ENCODE assay signal across 14 cellular contexts in the genomic region with DNA sequence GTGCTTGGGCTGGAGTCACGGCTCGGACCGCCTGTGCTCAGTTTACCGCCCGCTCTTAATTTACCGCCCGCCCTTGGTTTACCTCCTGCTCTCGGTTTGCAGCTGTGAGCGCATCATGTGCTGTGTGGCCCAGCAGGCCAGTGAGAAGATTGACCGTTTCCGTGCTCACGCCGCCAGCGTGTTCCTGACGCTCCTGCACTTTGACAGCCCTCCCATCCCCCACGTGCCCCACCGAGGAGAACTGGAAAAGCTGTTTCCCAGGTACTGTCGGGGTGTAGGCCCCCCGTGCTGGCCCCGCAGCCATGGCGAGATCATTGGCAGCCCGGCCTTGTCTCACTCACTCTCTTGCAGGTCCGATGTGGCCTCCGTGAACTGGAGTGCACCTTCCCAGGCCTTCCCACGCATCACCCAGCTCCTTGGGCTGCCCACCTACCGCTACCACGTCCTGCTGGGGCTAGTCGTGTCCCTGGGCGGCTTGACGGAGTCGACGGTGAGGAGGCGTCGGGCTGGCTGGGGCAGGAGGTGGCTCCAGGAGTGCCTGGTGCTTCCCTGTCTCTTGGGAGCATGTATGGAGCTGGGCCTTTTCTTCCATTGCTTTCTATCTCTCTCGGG.
"Had no signal": no experiment of that assay in that cellular context is flagged by ENCODE, and none has a peak within 500 bp of the region (broad histone marks: within the 10 kb centered on the region; RNA-seq: fewer than 3 reads in every experiment).

No MANE protein-coding gene starts in this region.

- H3K27me3 Mint-ChIP-seq: stimulated activated naive CD8-positive, alpha-beta T cell treated with anti-CD3 and anti-CD28 coated beads, Interleukin-15, amount 100 ng/mL, for 72 hours had no signal

- ATAC-seq: body of pancreas had no signal

- H3K9me3 Mint-ChIP-seq: stimulated activated naive CD8-positive, alpha-beta T cell treated with anti-CD3 and anti-CD28 coated beads, Interleukin-15, amount 100 ng/mL, for 72 hours had no signal

- DNase-seq: activated CD4-positive, alpha-beta T cell treated with anti-CD3 and anti-CD28 coated beads, Interleukin-2, amount 50 U/mL, for 1 hour; activated gamma-delta T cell; activated T-cell treated with anti-CD3 and anti-CD28 coated beads, Interleukin-2, amount 50 U/mL, for 1 hour; dermis blood vessel endothelial cell; hypothalamus; mesenchymal stem cell; stimulated activated CD4-positive, alpha-beta T cell treated with anti-CD3 and anti-CD28 coated beads, Interleukin-15, amount 100 ng/mL, for 24 hours; stimulated activated CD4-positive, alpha-beta T cell treated with anti-CD3 and anti-CD28 coated beads, Interleukin-4, amount 100 ng/mL, for 24 hours; stimulated activated naive CD8-positive, alpha-beta T cell treated with anti-CD3 and anti-CD28 coated beads, Interleukin-15, amount 100 ng/mL, for 72 hours; testis had no signal

- H3K4me3 ChIP-seq: adrenal gland, body of pancreas, prostate gland, testis had no signal

- H3K4me3 Mint-ChIP-seq: stimulated activated naive CD8-positive, alpha-beta T cell treated with anti-CD3 and anti-CD28 coated beads, Interleukin-15, amount 100 ng/mL, for 72 hours had no signal

- H3K27ac ChIP-seq: adrenal gland, body of pancreas, neutrophil, prostate gland, testis had no signal

- H3K4me1 ChIP-seq: adrenal gland, body of pancreas, prostate gland, testis had no signal

- H3K9me3 ChIP-seq: adrenal gland, body of pancreas, neutrophil, prostate gland, testis had no signal

- H3K4me1 Mint-ChIP-seq: stimulated activated naive CD8-positive, alpha-beta T cell treated with anti-CD3 and anti-CD28 coated beads, Interleukin-15, amount 100 ng/mL, for 72 hours had no signal

- H3K27me3 ChIP-seq: adrenal gland, body of pancreas, neutrophil, testis had no signal
